8 cellular contexts compared by ENCODE assay signal in genomic region chr1:168408531-168409242, GRCh38.
DNase-seq lines count a peak whose midpoint lies in the region; ATAC-seq and TF ChIP-seq lines count a peak whose summit lies in the region.

No MANE protein-coding gene starts in this region.

- POLR2A ChIA-PET in HEK293T (lab: Yijun Ruan, JAX): no interaction called here

- no peak overlapping the region for H3K27ac ChIP-seq in aorta (ENCODE audit: low read depth in 1 of 2, low read length in 2 of 2)

- H3K9me3 ChIP-seq in aorta (ENCODE audit: control insufficient read depth, low read length) (no peaks in the 10 kb centered on the region), BE2C (no peaks in the 10 kb centered on the region; the same call in 1 of the 2 replicates)

- H3K36me3 ChIP-seq in aorta (ENCODE audit: control insufficient read depth in 1 of 2, insufficient read depth in 2 of 2, low read length in 1 of 2) (no peaks in the 10 kb centered on the region), BE2C (no peaks in the 10 kb centered on the region)

- no peak for TF ChIP-seq CTCF in BE2C (IDR thresholded peaks at IDR 0.05; ENCODE audit: low read depth, low read length)

- no peak overlapping the region for H3K4me3 ChIP-seq in aorta (ENCODE audit: low read length in 2 of 2)
- no peak overlapping the region for H3K4me3 ChIP-seq in BE2C (ENCODE audit: low read depth, low read length)

- ATAC-seq in GM19035 (IDR thresholded peaks at IDR 0.05; ENCODE audit: unreplicated experiment) (peak; percentile 64), sciatic nerve (peak; percentile 91), aorta (ENCODE audit: low FRiP score) (no peak)

- WGBS in aorta, 2 donors: 89 to 92% methylated on average over 6 of the region's 6 CpGs

- no peaks in the 10 kb centered on the region for H3K4me1 ChIP-seq in aorta (ENCODE audit: control insufficient read depth in 1 of 2, insufficient read depth in 2 of 2, low read length in 2 of 2)
- H3K4me1 ChIP-seq in BE2C: no peaks in the 10 kb centered on the region

- intact Hi-C loops in sciatic nerve (cut with DNase I): no loop called here
- intact Hi-C loops in aorta (cut with DNase I): no loop called here

- H3K27me3 ChIP-seq in aorta (ENCODE audit: control insufficient read depth in 1 of 2, insufficient read depth in 2 of 2, low read length in 1 of 2) (no peaks in the 10 kb centered on the region), BE2C (no peaks in the 10 kb centered on the region)

- DNase-seq in NCI-H226: peak; percentile 95
- DNase-seq in activated T-helper 9 cell treated with anti-CD3 and anti-CD28 coated beads, Interleukin-2, amount 50 U/mL, for 16 hours (ENCODE audit: low read depth): peak; percentile 42
- DNase-seq in sciatic nerve (ENCODE audit: low spot score): no peak
- DNase-seq in aorta: no peak
- DNase-seq in HuH-7 (ENCODE audit: low spot score): no peak
- DNase-seq in BE2C: no peak
- DNase-seq in HEK293T (ENCODE audit: extremely low spot score): no peak

- CTCF ChIA-PET in HEK293T (lab: Yijun Ruan, JAX): interaction anchor here (0.6 kb wide), 1 partner anchor 65 kb away, joined by 4 read pairs; no protein-coding TSS in a partner anchor

TF ChIP-seq in HEK293T, 16 proteins besides CTCF, POLR2A, EP300 and RAD21:
- TF ChIP-seq L3MBTL2 (conservative IDR thresholded peaks at IDR 0.05) (no peak), CTBP1 (IDR thresholded peaks at IDR 0.05; ENCODE audit: borderline replicate concordance) (no peak), ARNT (IDR thresholded peaks at IDR 0.05) (no peak), BHLHE40 (IDR thresholded peaks at IDR 0.05; ENCODE audit: borderline replicate concordance) (no peak), FOXA1 (IDR thresholded peaks at IDR 0.05) (no peak), FOXK2 (IDR thresholded peaks at IDR 0.05) (no peak), ZNF384 (IDR thresholded peaks at IDR 0.05) (no peak), LEF1 (IDR thresholded peaks at IDR 0.05; ENCODE audit: borderline replicate concordance) (no peak), FOXM1 (IDR thresholded peaks at IDR 0.05; ENCODE audit: borderline replicate concordance) (no peak), SUZ12 (IDR thresholded peaks at IDR 0.05) (no peak), NFRKB (IDR thresholded peaks at IDR 0.05) (no peak), TARDBP (IDR thresholded peaks at IDR 0.05) (no peak), HDGF (IDR thresholded peaks at IDR 0.05; ENCODE audit: borderline replicate concordance) (no peak), ELF4 (IDR thresholded peaks at IDR 0.05) (no peak), SP1 (IDR thresholded peaks at IDR 0.05) (no peak)
- TF ChIP-seq, protein P1, sequence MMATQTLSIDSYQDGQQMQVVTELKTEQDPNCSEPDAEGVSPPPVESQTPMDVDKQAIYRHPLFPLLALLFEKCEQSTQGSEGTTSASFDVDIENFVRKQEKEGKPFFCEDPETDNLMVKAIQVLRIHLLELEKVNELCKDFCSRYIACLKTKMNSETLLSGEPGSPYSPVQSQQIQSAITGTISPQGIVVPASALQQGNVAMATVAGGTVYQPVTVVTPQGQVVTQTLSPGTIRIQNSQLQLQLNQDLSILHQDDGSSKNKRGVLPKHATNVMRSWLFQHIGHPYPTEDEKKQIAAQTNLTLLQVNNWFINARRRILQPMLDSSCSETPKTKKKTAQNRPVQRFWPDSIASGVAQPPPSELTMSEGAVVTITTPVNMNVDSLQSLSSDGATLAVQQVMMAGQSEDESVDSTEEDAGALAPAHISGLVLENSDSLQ (IDR thresholded peaks at IDR 0.05): no peak
TF ChIP-seq in HEK293T: peak in this region for 0.

Comparison
In these comparisons a context has a peak if more than half of its experiments do, and no peak if none do; other contexts are left out.
1. DNase-seq: peak in NCI-H226 (single experiment) and activated T-helper 9 cell treated with anti-CD3 and anti-CD28 coated beads, Interleukin-2, amount 50 U/mL, for 16 hours (single experiment); none in sciatic nerve (single experiment), aorta (0 of 2), HuH-7 (single experiment), BE2C (single experiment) and HEK293T (single experiment).